ENCODE assay signal across 8 cellular contexts in the genomic region with DNA sequence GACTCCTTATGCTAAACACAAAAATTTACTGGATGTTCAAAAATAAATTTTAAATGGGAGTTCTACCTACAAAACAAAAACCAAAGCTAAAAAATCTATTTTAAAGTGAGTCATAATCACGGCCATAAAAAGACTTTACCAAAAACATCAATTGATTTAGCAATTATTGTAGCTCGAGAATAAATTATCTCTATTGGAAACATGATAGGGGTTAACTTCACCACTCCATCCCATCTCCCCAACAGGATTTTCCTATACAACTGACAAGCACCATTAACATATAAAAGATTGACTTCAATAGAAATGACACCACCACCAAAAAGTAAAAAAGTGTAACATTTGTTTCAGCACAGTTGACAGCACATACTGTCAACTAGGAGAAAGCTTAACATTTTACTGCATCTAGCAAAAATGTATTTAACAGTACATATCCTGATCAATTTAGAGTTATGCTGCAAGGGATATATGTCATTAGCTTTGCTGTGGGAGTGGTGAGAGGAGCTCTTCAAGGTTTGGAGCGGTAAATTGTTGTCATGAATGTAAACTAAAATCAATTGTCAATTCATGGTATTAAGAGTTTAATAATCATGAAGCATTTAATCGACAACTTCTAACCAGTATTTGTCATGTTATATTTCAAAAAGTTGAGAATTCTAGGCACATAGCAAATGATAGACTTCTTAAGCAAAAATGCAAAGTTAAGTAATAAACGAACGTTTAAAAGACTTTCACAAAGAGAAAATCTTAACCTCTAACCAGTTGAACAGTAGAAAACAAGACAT. TPM values are rescaled to one million over a fixed set of nuclear protein-coding genes. Genes with fewer than 3 reads are reported as not detected.
DNase-seq lines count a peak whose midpoint lies in the region; ATAC-seq lines count a peak whose summit lies in the region.

No MANE protein-coding gene starts in this region.

- peak overlapping the region; percentile 16 for H3K9ac ChIP-seq in iPS-18a (ENCODE audit: low read length)

- ATAC-seq in activated T-helper 17 cell treated with anti-CD3 and anti-CD28 coated beads, Interleukin-2, amount 50 U/mL, for 72 hours (replicated peaks), result no peak
- ATAC-seq in stimulated activated memory B cell treated with anti-CD40 and anti-IgM and Interleukin-4, amounts not matched to agents 10 μg/mL and 1 μg/mL and 100 μg/mL, for 72 hours, result no peak
- ATAC-seq in GM21515 (IDR thresholded peaks at IDR 0.05; ENCODE audit: unreplicated experiment) (no peak), GM19324 (IDR thresholded peaks at IDR 0.05; ENCODE audit: low FRiP score, unreplicated experiment) (no peak)

- H3K27ac Mint-ChIP-seq in activated T-helper 17 cell treated with anti-CD3 and anti-CD28 coated beads, Interleukin-2, amount 50 U/mL, for 72 hours, result peak overlapping the region; percentile 69
- H3K27ac Mint-ChIP-seq in stimulated activated memory B cell treated with anti-CD40 and anti-IgM and Interleukin-4, amounts not matched to agents 10 μg/mL and 1 μg/mL and 100 μg/mL, for 72 hours, result no peak overlapping the region

- H3K9me3 Mint-ChIP-seq in activated T-helper 17 cell treated with anti-CD3 and anti-CD28 coated beads, Interleukin-2, amount 50 U/mL, for 72 hours, result no peaks in the 10 kb centered on the region
- H3K9me3 Mint-ChIP-seq in stimulated activated memory B cell treated with anti-CD40 and anti-IgM and Interleukin-4, amounts not matched to agents 10 μg/mL and 1 μg/mL and 100 μg/mL, for 72 hours, result no peaks in the 10 kb centered on the region

- peak; percentile 52 for DNase-seq in HT-29 (ENCODE audit: low spot score)
- DNase-seq in occipital lobe (lab: John Stamatoyannopoulos, UW), result no peak
- no peak for DNase-seq in NAMALWA (ENCODE audit: low spot score)

- H3K27ac ChIP-seq in iPS-18a (ENCODE audit: low read length), result no peak overlapping the region

- peak overlapping the region; percentile 97 for H3K4me3 Mint-ChIP-seq in activated T-helper 17 cell treated with anti-CD3 and anti-CD28 coated beads, Interleukin-2, amount 50 U/mL, for 72 hours
- peak overlapping the region; percentile 72 for H3K4me3 Mint-ChIP-seq in stimulated activated memory B cell treated with anti-CD40 and anti-IgM and Interleukin-4, amounts not matched to agents 10 μg/mL and 1 μg/mL and 100 μg/mL, for 72 hours

- peak overlapping the region; percentile 66 for H3K4me3 ChIP-seq in iPS-18a (ENCODE audit: low read length)

- H3K4me1 ChIP-seq in iPS-18a (ENCODE audit: control insufficient read depth, low read depth, low read length), result peaks cover 57% of the 10 kb centered on the region

- no peaks in the 10 kb centered on the region for H3K9me3 ChIP-seq in iPS-18a (ENCODE audit: control insufficient read depth, low read depth, low read length)

- H3K36me3 ChIP-seq in iPS-18a (ENCODE audit: control insufficient read depth, low read depth, low read length), result no peaks in the 10 kb centered on the region

- H3K36me3 Mint-ChIP-seq in activated T-helper 17 cell treated with anti-CD3 and anti-CD28 coated beads, Interleukin-2, amount 50 U/mL, for 72 hours (ENCODE audit: low read depth), result peaks cover 18% of the 10 kb centered on the region
- no peaks in the 10 kb centered on the region for H3K36me3 Mint-ChIP-seq in stimulated activated memory B cell treated with anti-CD40 and anti-IgM and Interleukin-4, amounts not matched to agents 10 μg/mL and 1 μg/mL and 100 μg/mL, for 72 hours

- peaks cover 32% of the 10 kb centered on the region for H3K4me1 Mint-ChIP-seq in activated T-helper 17 cell treated with anti-CD3 and anti-CD28 coated beads, Interleukin-2, amount 50 U/mL, for 72 hours
- peaks cover 50% of the 10 kb centered on the region for H3K4me1 Mint-ChIP-seq in stimulated activated memory B cell treated with anti-CD40 and anti-IgM and Interleukin-4, amounts not matched to agents 10 μg/mL and 1 μg/mL and 100 μg/mL, for 72 hours

- H3K27me3 Mint-ChIP-seq in activated T-helper 17 cell treated with anti-CD3 and anti-CD28 coated beads, Interleukin-2, amount 50 U/mL, for 72 hours, result no peaks in the 10 kb centered on the region
- no peaks in the 10 kb centered on the region for H3K27me3 Mint-ChIP-seq in stimulated activated memory B cell treated with anti-CD40 and anti-IgM and Interleukin-4, amounts not matched to agents 10 μg/mL and 1 μg/mL and 100 μg/mL, for 72 hours

- no peaks in the 10 kb centered on the region for H3K27me3 ChIP-seq in iPS-18a (ENCODE audit: control insufficient read depth, insufficient read depth, low read length)

RNA-seq across cellular contexts. Expression of a gene that starts 3.8 kb away (rescaled TPM):
- total RNA-seq in HT-29 (2014; rRNA removed; shearing (Covaris generic)), result 19.8 and 21.8 TPM in 2 replicates
- total RNA-seq in activated T-helper 17 cell treated with anti-CD3 and anti-CD28 coated beads, Interleukin-2, amount 50 U/mL, for 72 hours, result 1 to 10 TPM; 8.4 to 9.4 TPM
- 75.5 TPM for total RNA-seq in occipital lobe
